1 cellular context compared by ENCODE assay signal in the genomic region with DNA sequence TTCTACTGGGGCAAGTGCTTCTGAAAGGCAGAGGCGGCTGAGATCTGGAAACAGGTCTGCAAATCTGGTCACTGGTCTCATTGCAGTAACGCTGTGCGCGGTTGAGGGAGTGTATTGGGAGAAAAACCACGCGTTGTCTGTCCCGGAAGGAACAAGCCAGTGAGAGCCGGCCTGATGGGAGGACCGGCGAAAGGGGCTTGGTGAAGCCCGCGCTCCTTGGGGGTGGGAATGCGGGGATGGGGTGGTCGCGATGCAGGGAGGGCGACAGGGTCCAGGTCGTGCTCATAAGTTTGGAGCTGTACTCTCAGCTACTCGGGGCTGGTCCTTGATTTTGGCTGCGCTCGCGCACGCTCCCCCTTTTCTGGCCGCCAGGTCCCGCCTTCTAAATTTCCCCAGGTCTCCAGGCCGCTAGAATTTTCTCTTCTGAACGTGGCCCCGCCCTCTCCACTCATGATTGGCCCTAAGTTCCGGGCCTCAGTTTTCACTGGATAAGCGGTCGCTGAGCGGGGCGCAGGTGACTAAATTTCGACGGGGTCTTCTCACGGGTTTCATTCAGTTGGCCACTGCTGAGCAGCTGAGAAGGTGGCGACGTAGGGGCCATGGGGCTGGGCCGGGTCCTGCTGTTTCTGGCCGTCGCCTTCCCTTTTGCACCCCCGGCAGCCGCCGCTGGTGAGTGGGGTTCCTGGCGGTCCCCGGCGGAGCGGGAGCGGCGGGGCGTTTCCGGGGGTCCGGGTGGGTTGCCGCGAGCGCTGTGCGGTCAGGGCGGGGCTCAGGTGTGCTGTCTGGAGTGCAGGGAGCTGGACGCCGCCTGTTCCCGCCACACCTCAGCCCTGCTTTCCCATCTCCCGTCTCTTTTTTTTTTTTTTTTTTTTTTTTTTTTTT.
A peak's percentile ranks its signal among the peaks of the same experiment; 100 is the strongest.
TF ChIP-seq lines count a peak whose summit lies in the region.

MICB (plus strand) TSS at position 551 of the 882 bp plus-strand sequence; CDS start at position 600, 49 bp downstream.

TF ChIP-seq in HepG2, 621 proteins besides CTCF, POLR2A, EP300 and RAD21 (continued from another document and continues in another):
- TF ChIP-seq, protein P1, sequence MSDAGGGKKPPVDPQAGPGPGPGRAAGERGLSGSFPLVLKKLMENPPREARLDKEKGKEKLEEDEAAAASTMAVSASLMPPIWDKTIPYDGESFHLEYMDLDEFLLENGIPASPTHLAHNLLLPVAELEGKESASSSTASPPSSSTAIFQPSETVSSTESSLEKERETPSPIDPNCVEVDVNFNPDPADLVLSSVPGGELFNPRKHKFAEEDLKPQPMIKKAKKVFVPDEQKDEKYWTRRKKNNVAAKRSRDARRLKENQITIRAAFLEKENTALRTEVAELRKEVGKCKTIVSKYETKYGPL (CRISPR knock-in tag; IDR thresholded peaks at IDR 0.05) = no peak
- TF ChIP-seq, protein P2, sequence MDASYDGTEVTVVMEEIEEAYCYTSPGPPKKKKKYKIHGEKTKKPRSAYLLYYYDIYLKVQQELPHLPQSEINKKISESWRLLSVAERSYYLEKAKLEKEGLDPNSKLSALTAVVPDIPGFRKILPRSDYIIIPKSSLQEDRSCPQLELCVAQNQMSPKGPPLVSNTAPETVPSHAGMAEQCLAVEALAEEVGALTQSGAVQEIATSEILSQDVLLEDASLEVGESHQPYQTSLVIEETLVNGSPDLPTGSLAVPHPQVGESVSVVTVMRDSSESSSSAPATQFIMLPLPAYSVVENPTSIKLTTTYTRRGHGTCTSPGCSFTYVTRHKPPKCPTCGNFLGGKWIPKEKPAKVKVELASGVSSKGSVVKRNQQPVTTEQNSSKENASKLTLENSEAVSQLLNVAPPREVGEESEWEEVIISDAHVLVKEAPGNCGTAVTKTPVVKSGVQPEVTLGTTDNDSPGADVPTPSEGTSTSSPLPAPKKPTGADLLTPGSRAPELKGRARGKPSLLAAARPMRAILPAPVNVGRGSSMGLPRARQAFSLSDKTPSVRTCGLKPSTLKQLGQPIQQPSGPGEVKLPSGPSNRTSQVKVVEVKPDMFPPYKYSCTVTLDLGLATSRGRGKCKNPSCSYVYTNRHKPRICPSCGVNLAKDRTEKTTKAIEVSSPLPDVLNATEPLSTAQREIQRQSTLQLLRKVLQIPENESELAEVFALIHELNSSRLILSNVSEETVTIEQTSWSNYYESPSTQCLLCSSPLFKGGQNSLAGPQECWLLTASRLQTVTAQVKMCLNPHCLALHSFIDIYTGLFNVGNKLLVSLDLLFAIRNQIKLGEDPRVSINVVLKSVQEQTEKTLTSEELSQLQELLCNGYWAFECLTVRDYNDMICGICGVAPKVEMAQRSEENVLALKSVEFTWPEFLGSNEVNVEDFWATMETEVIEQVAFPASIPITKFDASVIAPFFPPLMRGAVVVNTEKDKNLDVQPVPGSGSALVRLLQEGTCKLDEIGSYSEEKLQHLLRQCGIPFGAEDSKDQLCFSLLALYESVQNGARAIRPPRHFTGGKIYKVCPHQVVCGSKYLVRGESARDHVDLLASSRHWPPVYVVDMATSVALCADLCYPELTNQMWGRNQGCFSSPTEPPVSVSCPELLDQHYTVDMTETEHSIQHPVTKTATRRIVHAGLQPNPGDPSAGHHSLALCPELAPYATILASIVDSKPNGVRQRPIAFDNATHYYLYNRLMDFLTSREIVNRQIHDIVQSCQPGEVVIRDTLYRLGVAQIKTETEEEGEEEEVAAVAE (CRISPR knock-in tag; IDR thresholded peaks at IDR 0.05; ENCODE audit: borderline replicate concordance) = peak; percentile 27; the same call in 1 of the 2 replicates
- TF ChIP-seq ZNF780A (CRISPR knock-in tag; IDR thresholded peaks at IDR 0.05) = no peak
- 0 out of 2 replicates have a peak, but pooled peaks have one; percentile 24 for TF ChIP-seq ZNF839 (CRISPR knock-in tag; IDR thresholded peaks at IDR 0.05; ENCODE audit: borderline replicate concordance)
- no peak for TF ChIP-seq DNMT3B (CRISPR knock-in tag; conservative IDR thresholded peaks at IDR 0.05)
- TF ChIP-seq GPN1 (CRISPR knock-in tag; IDR thresholded peaks at IDR 0.05; ENCODE audit: borderline replicate concordance) = no peak
- TF ChIP-seq NFYC (CRISPR knock-in tag; IDR thresholded peaks at IDR 0.05) = peak; percentile 82
- no peak for TF ChIP-seq KDM2A (CRISPR knock-in tag; IDR thresholded peaks at IDR 0.05; ENCODE audit: borderline replicate concordance, low read depth)
- no peak for TF ChIP-seq MAFF (IDR thresholded peaks at IDR 0.05; ENCODE audit: low read depth, low read length)
- 0 out of 2 replicates have a peak, but pooled peaks have one; percentile 52 for TF ChIP-seq ZFP82 (CRISPR knock-in tag; IDR thresholded peaks at IDR 0.05; ENCODE audit: borderline replicate concordance)
- 0 out of 2 replicates have a peak, but pooled peaks have one; percentile 30 for TF ChIP-seq SIN3A (IDR thresholded peaks at IDR 0.05; ENCODE audit: borderline replicate concordance, low read depth, low read length)
- no peak for TF ChIP-seq SYNCRIP (IDR thresholded peaks at IDR 0.05; ENCODE audit: insufficient read depth, low read depth, low read length)
- TF ChIP-seq AFF4 (CRISPR knock-in tag; IDR thresholded peaks at IDR 0.05) = no peak
- TF ChIP-seq POGK (CRISPR knock-in tag; conservative IDR thresholded peaks at IDR 0.05) = no peak
- TF ChIP-seq ZNF790 (CRISPR knock-in tag; IDR thresholded peaks at IDR 0.05; ENCODE audit: borderline replicate concordance) = peak; percentile 76; the same call in 1 of the 2 replicates
- TF ChIP-seq CBX5 (CRISPR knock-in tag; IDR thresholded peaks at IDR 0.05; ENCODE audit: borderline replicate concordance) = 0 out of 2 replicates have a peak, but pooled peaks have one; percentile 23
- TF ChIP-seq ZBTB21 (CRISPR knock-in tag; IDR thresholded peaks at IDR 0.05) = no peak
- TF ChIP-seq NR2F2 (IDR thresholded peaks at IDR 0.05; ENCODE audit: borderline replicate concordance, low read depth) = no peak
- peak; percentile 75 for TF ChIP-seq KDM5B (CRISPR knock-in tag; IDR thresholded peaks at IDR 0.05; ENCODE audit: borderline replicate concordance)
- TF ChIP-seq NFE2L2 (IDR thresholded peaks at IDR 0.05; ENCODE audit: low read length) = no peak
- TF ChIP-seq, protein P3, sequence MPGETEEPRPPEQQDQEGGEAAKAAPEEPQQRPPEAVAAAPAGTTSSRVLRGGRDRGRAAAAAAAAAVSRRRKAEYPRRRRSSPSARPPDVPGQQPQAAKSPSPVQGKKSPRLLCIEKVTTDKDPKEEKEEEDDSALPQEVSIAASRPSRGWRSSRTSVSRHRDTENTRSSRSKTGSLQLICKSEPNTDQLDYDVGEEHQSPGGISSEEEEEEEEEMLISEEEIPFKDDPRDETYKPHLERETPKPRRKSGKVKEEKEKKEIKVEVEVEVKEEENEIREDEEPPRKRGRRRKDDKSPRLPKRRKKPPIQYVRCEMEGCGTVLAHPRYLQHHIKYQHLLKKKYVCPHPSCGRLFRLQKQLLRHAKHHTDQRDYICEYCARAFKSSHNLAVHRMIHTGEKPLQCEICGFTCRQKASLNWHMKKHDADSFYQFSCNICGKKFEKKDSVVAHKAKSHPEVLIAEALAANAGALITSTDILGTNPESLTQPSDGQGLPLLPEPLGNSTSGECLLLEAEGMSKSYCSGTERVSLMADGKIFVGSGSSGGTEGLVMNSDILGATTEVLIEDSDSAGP (CRISPR knock-in tag; IDR thresholded peaks at IDR 0.05; ENCODE audit: borderline replicate concordance) = peak; percentile 54; the same call in 1 of the 2 replicates
- no peak for TF ChIP-seq SMC3 (IDR thresholded peaks at IDR 0.05; ENCODE audit: low read length)
- no peak for TF ChIP-seq CBX2 (IDR thresholded peaks at IDR 0.05; ENCODE audit: low read depth, low read length)
- no peak for TF ChIP-seq CBX2 (CRISPR knock-in tag; IDR thresholded peaks at IDR 0.05; ENCODE audit: low read depth)
- TF ChIP-seq PRDM10 (CRISPR knock-in tag; IDR thresholded peaks at IDR 0.05; ENCODE audit: low read depth) = peak; percentile 95
- TF ChIP-seq, protein P4, sequence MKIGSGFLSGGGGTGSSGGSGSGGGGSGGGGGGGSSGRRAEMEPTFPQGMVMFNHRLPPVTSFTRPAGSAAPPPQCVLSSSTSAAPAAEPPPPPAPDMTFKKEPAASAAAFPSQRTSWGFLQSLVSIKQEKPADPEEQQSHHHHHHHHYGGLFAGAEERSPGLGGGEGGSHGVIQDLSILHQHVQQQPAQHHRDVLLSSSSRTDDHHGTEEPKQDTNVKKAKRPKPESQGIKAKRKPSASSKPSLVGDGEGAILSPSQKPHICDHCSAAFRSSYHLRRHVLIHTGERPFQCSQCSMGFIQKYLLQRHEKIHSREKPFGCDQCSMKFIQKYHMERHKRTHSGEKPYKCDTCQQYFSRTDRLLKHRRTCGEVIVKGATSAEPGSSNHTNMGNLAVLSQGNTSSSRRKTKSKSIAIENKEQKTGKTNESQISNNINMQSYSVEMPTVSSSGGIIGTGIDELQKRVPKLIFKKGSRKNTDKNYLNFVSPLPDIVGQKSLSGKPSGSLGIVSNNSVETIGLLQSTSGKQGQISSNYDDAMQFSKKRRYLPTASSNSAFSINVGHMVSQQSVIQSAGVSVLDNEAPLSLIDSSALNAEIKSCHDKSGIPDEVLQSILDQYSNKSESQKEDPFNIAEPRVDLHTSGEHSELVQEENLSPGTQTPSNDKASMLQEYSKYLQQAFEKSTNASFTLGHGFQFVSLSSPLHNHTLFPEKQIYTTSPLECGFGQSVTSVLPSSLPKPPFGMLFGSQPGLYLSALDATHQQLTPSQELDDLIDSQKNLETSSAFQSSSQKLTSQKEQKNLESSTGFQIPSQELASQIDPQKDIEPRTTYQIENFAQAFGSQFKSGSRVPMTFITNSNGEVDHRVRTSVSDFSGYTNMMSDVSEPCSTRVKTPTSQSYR (CRISPR knock-in tag; IDR thresholded peaks at IDR 0.05; ENCODE audit: borderline replicate concordance) = no peak
- TF ChIP-seq, protein P5, sequence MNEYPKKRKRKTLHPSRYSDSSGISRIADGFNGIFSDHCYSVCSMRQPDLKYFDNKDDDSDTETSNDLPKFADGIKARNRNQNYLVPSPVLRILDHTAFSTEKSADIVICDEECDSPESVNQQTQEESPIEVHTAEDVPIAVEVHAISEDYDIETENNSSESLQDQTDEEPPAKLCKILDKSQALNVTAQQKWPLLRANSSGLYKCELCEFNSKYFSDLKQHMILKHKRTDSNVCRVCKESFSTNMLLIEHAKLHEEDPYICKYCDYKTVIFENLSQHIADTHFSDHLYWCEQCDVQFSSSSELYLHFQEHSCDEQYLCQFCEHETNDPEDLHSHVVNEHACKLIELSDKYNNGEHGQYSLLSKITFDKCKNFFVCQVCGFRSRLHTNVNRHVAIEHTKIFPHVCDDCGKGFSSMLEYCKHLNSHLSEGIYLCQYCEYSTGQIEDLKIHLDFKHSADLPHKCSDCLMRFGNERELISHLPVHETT (CRISPR knock-in tag; conservative IDR thresholded peaks at IDR 0.05) = no peak
- no peak for TF ChIP-seq ZNF331 (CRISPR knock-in tag; IDR thresholded peaks at IDR 0.05)
- TF ChIP-seq NR3C1 (CRISPR knock-in tag; IDR thresholded peaks at IDR 0.05) = no peak
- TF ChIP-seq ISX (CRISPR knock-in tag; conservative IDR thresholded peaks at IDR 0.05) = no peak
- TF ChIP-seq ZBTB7B (CRISPR knock-in tag; IDR thresholded peaks at IDR 0.05) = peak; percentile 91
